29 cellular contexts compared by ENCODE assay signal in genomic region chr5:30337084-30337573, GRCh38.
"Had no signal": no experiment of that assay in that cellular context is flagged by ENCODE, and none has a peak within 500 bp of the region (broad histone marks: within the 10 kb centered on the region; RNA-seq: fewer than 3 reads in every experiment).

No MANE protein-coding gene starts in this region.

- H3K27me3 Mint-ChIP-seq: IgD-negative memory B cell, T-helper 17 cell had no signal

- H3K27me3 ChIP-seq: Peyer's patch, SJCRH30 had no signal

- H3K9me3 ChIP-seq: Peyer's patch, SJCRH30 had no signal

- H3K4me1 ChIP-seq: Peyer's patch, SJCRH30 had no signal

- H3K27ac Mint-ChIP-seq: T-helper 17 cell had no signal

- H3K27ac ChIP-seq: PC-9, Peyer's patch, SJCRH30 had no signal

- H3K36me3 ChIP-seq: Peyer's patch, SJCRH30 had no signal

- H3K4me3 Mint-ChIP-seq: IgD-negative memory B cell, T-helper 17 cell had no signal

- H3K4me2 ChIP-seq: PC-9 had no signal

- DNase-seq: Karpas-422; KBM-7; MV-4-11; NCI-H1048; NCI-H1105 treated with DMSO at 0.1 percent for 48 hours; NCI-H1417 treated with DMSO at 0.1 percent for 48 hours; NCI-H146; NCI-H1694 treated with DMSO at 0.1 percent for 48 hours; NCI-H1930; NCI-H2081; NCI-H2107; NCI-H2171; NCI-H226; NCI-H446; NCI-H510A; NCI-H524 treated with DMSO at 0.1 percent for 48 hours; NCI-H69; NCI-H774; NK-92 treated with Interleukin-12 subunit alpha and Interleukin-12 subunit beta, amount 100 ng/mL, for 24 hours; OCI-M1; PC-9; Peyer's patch; SHP77 treated with DMSO at 0.1 percent for 48 hours; SJCRH30; T-helper 1 cell; T-helper 17 cell had no signal

- H3K4me3 ChIP-seq: PC-9, Peyer's patch, SJCRH30 had no signal

- ATAC-seq: Right ventricle myocardium inferior, SK-N-SH treated with all-trans-retinoic acid at 6 μM for 48 hours, T-helper 17 cell had no signal

- H3K36me3 Mint-ChIP-seq: IgD-negative memory B cell had no signal

- H3K4me1 Mint-ChIP-seq: IgD-negative memory B cell, T-helper 17 cell had no signal

- H2AFZ ChIP-seq: PC-9 had no signal
